2 cellular contexts compared by ENCODE assay signal in the genomic region with DNA sequence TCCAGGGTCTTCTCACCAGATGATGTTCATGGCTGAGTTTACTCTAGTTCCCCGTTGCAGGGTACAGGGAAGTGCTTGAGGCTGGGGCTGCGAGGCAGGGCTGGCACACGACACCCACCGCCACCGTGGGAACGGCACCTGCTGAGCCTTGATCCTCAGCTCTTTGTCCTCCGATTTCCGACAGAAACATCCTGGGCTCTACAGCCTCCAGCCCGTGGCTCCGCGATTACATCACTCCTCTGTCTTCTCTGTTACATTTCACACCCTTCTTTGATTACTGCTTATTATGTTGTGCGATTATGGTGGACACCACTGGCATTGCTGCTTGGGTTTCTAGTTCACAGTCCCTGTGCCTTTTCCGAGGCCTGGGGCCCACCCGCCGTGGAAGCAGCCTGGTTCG.
TF ChIP-seq lines count a peak whose summit lies in the region.

No MANE protein-coding gene starts in this region.

TF ChIP-seq in K562, 482 proteins besides CTCF, POLR2A, EP300 and RAD21:
- TF ChIP-seq EZH2 (IDR thresholded peaks at IDR 0.05; ENCODE audit: borderline replicate concordance, low read depth, low read length) (peak; percentile 75; the same call in 1 of the 2 replicates), IFI16 (CRISPR knock-in tag; IDR thresholded peaks at IDR 0.05) (no peak), EHMT2 (IDR thresholded peaks at IDR 0.05) (no peak), IRF2 (CRISPR knock-in tag; IDR thresholded peaks at IDR 0.05) (no peak), ZNF551 (CRISPR knock-in tag; IDR thresholded peaks at IDR 0.05) (no peak), L3MBTL2 (IDR thresholded peaks at IDR 0.05) (0 out of 2 replicates have a peak, but pooled peaks have one; percentile 31)
- TF ChIP-seq, protein P1, sequence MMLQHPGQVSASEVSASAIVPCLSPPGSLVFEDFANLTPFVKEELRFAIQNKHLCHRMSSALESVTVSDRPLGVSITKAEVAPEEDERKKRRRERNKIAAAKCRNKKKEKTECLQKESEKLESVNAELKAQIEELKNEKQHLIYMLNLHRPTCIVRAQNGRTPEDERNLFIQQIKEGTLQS (IDR thresholded peaks at IDR 0.05) = peak; percentile 48; the same call in 1 of the 2 replicates
- TF ChIP-seq, protein P1 (CRISPR knock-in tag; conservative IDR thresholded peaks at IDR 0.05) = no peak
- TF ChIP-seq, protein P2, sequence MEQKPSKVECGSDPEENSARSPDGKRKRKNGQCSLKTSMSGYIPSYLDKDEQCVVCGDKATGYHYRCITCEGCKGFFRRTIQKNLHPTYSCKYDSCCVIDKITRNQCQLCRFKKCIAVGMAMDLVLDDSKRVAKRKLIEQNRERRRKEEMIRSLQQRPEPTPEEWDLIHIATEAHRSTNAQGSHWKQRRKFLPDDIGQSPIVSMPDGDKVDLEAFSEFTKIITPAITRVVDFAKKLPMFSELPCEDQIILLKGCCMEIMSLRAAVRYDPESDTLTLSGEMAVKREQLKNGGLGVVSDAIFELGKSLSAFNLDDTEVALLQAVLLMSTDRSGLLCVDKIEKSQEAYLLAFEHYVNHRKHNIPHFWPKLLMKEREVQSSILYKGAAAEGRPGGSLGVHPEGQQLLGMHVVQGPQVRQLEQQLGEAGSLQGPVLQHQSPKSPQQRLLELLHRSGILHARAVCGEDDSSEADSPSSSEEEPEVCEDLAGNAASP (IDR thresholded peaks at IDR 0.05) = no peak
- TF ChIP-seq, protein P3, sequence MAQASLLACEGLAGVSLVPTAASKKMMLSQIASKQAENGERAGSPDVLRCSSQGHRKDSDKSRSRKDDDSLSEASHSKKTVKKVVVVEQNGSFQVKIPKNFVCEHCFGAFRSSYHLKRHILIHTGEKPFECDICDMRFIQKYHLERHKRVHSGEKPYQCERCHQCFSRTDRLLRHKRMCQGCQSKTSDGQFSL (CRISPR knock-in tag; IDR thresholded peaks at IDR 0.05) = no peak
- TF ChIP-seq, protein P3 (tag; IDR thresholded peaks at IDR 0.05) = no peak
- TF ChIP-seq, protein P4, sequence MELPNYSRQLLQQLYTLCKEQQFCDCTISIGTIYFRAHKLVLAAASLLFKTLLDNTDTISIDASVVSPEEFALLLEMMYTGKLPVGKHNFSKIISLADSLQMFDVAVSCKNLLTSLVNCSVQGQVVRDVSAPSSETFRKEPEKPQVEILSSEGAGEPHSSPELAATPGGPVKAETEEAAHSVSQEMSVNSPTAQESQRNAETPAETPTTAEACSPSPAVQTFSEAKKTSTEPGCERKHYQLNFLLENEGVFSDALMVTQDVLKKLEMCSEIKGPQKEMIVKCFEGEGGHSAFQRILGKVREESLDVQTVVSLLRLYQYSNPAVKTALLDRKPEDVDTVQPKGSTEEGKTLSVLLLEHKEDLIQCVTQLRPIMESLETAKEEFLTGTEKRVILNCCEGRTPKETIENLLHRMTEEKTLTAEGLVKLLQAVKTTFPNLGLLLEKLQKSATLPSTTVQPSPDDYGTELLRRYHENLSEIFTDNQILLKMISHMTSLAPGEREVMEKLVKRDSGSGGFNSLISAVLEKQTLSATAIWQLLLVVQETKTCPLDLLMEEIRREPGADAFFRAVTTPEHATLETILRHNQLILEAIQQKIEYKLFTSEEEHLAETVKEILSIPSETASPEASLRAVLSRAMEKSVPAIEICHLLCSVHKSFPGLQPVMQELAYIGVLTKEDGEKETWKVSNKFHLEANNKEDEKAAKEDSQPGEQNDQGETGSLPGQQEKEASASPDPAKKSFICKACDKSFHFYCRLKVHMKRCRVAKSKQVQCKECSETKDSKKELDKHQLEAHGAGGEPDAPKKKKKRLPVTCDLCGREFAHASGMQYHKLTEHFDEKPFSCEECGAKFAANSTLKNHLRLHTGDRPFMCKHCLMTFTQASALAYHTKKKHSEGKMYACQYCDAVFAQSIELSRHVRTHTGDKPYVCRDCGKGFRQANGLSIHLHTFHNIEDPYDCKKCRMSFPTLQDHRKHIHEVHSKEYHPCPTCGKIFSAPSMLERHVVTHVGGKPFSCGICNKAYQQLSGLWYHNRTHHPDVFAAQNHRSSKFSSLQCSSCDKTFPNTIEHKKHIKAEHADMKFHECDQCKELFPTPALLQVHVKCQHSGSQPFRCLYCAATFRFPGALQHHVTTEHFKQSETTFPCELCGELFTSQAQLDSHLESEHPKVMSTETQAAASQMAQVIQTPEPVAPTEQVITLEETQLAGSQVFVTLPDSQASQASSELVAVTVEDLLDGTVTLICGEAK (IDR thresholded peaks at IDR 0.05) = no peak
- TF ChIP-seq, protein P4 (CRISPR knock-in tag; IDR thresholded peaks at IDR 0.05) = no peak

TF ChIP-seq in HEK293T, 16 proteins besides CTCF, POLR2A, EP300 and RAD21:
- TF ChIP-seq ELF4 (IDR thresholded peaks at IDR 0.05) = no peak
- no peak for TF ChIP-seq HDGF (IDR thresholded peaks at IDR 0.05; ENCODE audit: borderline replicate concordance)
- TF ChIP-seq, protein P5, sequence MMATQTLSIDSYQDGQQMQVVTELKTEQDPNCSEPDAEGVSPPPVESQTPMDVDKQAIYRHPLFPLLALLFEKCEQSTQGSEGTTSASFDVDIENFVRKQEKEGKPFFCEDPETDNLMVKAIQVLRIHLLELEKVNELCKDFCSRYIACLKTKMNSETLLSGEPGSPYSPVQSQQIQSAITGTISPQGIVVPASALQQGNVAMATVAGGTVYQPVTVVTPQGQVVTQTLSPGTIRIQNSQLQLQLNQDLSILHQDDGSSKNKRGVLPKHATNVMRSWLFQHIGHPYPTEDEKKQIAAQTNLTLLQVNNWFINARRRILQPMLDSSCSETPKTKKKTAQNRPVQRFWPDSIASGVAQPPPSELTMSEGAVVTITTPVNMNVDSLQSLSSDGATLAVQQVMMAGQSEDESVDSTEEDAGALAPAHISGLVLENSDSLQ (IDR thresholded peaks at IDR 0.05) = no peak
- no peak for TF ChIP-seq ZNF384 (IDR thresholded peaks at IDR 0.05)
- no peak for TF ChIP-seq L3MBTL2 (conservative IDR thresholded peaks at IDR 0.05)
- TF ChIP-seq FOXK2 (IDR thresholded peaks at IDR 0.05) = no peak
- no peak for TF ChIP-seq NFRKB (IDR thresholded peaks at IDR 0.05)
- TF ChIP-seq FOXA1 (IDR thresholded peaks at IDR 0.05) = no peak
- no peak for TF ChIP-seq CTBP1 (IDR thresholded peaks at IDR 0.05; ENCODE audit: borderline replicate concordance)
- TF ChIP-seq BHLHE40 (IDR thresholded peaks at IDR 0.05; ENCODE audit: borderline replicate concordance) = no peak
